In the genomic region with DNA sequence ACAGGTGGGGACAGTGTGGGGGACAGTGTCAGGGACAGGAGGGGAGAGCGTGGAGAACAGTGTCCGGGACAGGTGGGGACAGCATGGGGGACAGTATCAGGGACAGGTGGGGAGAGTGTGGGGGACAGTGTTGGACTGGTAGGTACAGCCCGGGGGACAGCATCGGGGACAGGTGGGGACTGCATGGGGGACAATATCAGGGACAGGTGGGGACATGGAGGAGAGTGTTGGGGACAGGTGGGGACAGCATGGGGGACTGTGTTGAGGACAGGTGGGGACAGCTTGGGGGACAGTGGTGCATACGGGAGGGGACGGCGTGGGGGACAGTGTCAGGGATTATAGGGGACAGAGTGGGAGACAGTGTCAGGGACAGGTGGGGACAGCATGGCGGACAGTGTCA, we compare ENCODE assay signal across 13 cellular contexts.
"Had no signal": no experiment of that assay in that cellular context is flagged by ENCODE, and none has a peak within 500 bp of the region (broad histone marks: within the 10 kb centered on the region; RNA-seq: fewer than 3 reads in every experiment).

No MANE protein-coding gene starts in this region.

- H3K27ac Mint-ChIP-seq: activated naive CD8-positive, alpha-beta T cell treated with anti-CD3 and anti-CD28 coated beads, Interleukin-2, amount 50 U/mL, for 24 hours; activated T-helper 17 cell treated with anti-CD3 and anti-CD28 coated beads, Interleukin-2, amount 50 U/mL, for 72 hours; naive thymus-derived CD8-positive, alpha-beta T cell; stimulated activated naive CD8-positive, alpha-beta T cell treated with anti-CD3 and anti-CD28 coated beads, Interleukin-15, Interleukin-2, amounts not matched to agents 100 ng/mL and 50 ng/mL, for 24 hours had no signal

- DNase-seq: activated CD4-positive, alpha-beta T cell treated with anti-CD3 and anti-CD28 coated beads, Interleukin-2, amount 50 U/mL, for 1 hour; activated naive CD4-positive, alpha-beta T cell treated with Interleukin-2 at 50 U/mL for 16 hours; activated naive CD8-positive, alpha-beta T cell treated with anti-CD3 and anti-CD28 coated beads, Interleukin-2, amount 50 U/mL, for 24 hours; dermis blood vessel endothelial cell; heart left ventricle; mammary epithelial cell; naive thymus-derived CD8-positive, alpha-beta T cell; retina; stimulated activated CD4-positive, alpha-beta T cell treated with anti-CD3 and anti-CD28 coated beads, Interleukin-4, amount 100 ng/mL, for 1 hour; upper lobe of left lung had no signal

- H3K9me3 ChIP-seq: ascending aorta, heart left ventricle, upper lobe of left lung had no signal

- H3K4me3 Mint-ChIP-seq: activated naive CD8-positive, alpha-beta T cell treated with anti-CD3 and anti-CD28 coated beads, Interleukin-2, amount 50 U/mL, for 24 hours; activated T-helper 17 cell treated with anti-CD3 and anti-CD28 coated beads, Interleukin-2, amount 50 U/mL, for 72 hours; naive thymus-derived CD8-positive, alpha-beta T cell; stimulated activated naive CD8-positive, alpha-beta T cell treated with anti-CD3 and anti-CD28 coated beads, Interleukin-15, Interleukin-2, amounts not matched to agents 100 ng/mL and 50 ng/mL, for 24 hours had no signal

- H3K36me3 Mint-ChIP-seq: naive thymus-derived CD8-positive, alpha-beta T cell had no signal

- ATAC-seq: activated naive CD8-positive, alpha-beta T cell treated with anti-CD3 and anti-CD28 coated beads, Interleukin-2, amount 50 U/mL, for 24 hours; activated T-helper 17 cell treated with anti-CD3 and anti-CD28 coated beads, Interleukin-2, amount 50 U/mL, for 72 hours; naive thymus-derived CD8-positive, alpha-beta T cell had no signal

- H3K27me3 Mint-ChIP-seq: activated naive CD8-positive, alpha-beta T cell treated with anti-CD3 and anti-CD28 coated beads, Interleukin-2, amount 50 U/mL, for 24 hours; activated T-helper 17 cell treated with anti-CD3 and anti-CD28 coated beads, Interleukin-2, amount 50 U/mL, for 72 hours; stimulated activated naive CD8-positive, alpha-beta T cell treated with anti-CD3 and anti-CD28 coated beads, Interleukin-15, Interleukin-2, amounts not matched to agents 100 ng/mL and 50 ng/mL, for 24 hours had no signal

- H3K4me1 Mint-ChIP-seq: activated naive CD8-positive, alpha-beta T cell treated with anti-CD3 and anti-CD28 coated beads, Interleukin-2, amount 50 U/mL, for 24 hours; activated T-helper 17 cell treated with anti-CD3 and anti-CD28 coated beads, Interleukin-2, amount 50 U/mL, for 72 hours; naive thymus-derived CD8-positive, alpha-beta T cell had no signal

- H3K9me3 Mint-ChIP-seq: activated naive CD8-positive, alpha-beta T cell treated with anti-CD3 and anti-CD28 coated beads, Interleukin-2, amount 50 U/mL, for 24 hours; activated T-helper 17 cell treated with anti-CD3 and anti-CD28 coated beads, Interleukin-2, amount 50 U/mL, for 72 hours; naive thymus-derived CD8-positive, alpha-beta T cell; stimulated activated naive CD8-positive, alpha-beta T cell treated with anti-CD3 and anti-CD28 coated beads, Interleukin-15, Interleukin-2, amounts not matched to agents 100 ng/mL and 50 ng/mL, for 24 hours had no signal
